ENCODE assay signal across 10 cellular contexts in the genomic region with DNA sequence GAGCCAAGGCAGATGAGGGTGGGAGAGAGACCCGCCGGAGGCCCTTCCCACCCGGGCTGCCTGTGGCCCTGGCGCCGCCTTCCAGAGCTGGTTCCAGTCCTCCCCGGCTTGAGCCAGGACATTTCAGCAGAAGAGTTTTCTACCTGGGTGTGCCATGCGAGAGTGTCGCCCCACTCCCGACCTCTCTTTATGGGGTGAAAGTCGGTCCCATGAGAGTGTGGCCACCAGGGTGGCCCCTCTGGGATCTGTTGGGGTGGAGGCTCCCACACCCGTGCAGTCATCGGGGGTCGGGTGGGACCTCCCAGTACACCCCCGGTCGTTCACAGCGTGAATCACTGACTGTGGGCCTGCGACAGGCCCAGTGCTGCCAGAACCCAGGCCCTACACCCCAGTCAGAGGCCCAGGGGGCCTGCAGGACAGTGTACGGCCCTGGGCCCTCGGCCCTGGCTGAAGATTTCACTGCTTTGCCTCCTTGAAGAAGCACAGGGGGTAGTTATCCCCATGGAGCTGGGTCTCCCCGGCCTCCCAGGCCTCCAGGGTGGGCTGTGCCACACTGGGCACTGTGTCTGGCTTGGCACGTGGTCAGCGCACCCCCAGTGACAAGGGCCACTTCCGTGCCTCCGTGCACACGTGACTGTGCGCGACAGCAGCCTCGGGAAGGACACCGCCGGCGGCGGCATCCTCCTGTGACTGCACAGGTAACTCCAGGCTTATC. TPM values are rescaled to one million over a fixed set of nuclear protein-coding genes. Genes with fewer than 3 reads are reported as not detected.
DNase-seq lines count a peak whose midpoint lies in the region; ATAC-seq, FAIRE-seq and TF ChIP-seq lines count a peak whose summit lies in the region.
"Had no signal": no experiment of that assay in that cellular context is flagged by ENCODE, and none has a peak within 500 bp of the region (broad histone marks: within the 10 kb centered on the region; RNA-seq: fewer than 3 reads in every experiment).

No MANE protein-coding gene starts in this region.

- H3K36me3 Mint-ChIP-seq in activated CD8-positive, alpha-beta memory T cell treated with anti-CD3 and anti-CD28 coated beads, Interleukin-2, amount 10 ng/mL, durations not matched to agents 7 days and 5 days: peaks cover 7% of the 10 kb centered on the region
- peaks cover 62% of the 10 kb centered on the region for H3K36me3 Mint-ChIP-seq in activated naive CD8-positive, alpha-beta T cell treated with anti-CD3 and anti-CD28 coated beads for 36 hours

- no peaks in the 10 kb centered on the region for H3K9me3 Mint-ChIP-seq in activated CD8-positive, alpha-beta memory T cell treated with anti-CD3 and anti-CD28 coated beads, Interleukin-2, amount 10 ng/mL, durations not matched to agents 7 days and 5 days (ENCODE audit: low read depth)
- no peaks in the 10 kb centered on the region for H3K9me3 Mint-ChIP-seq in activated naive CD8-positive, alpha-beta T cell treated with anti-CD3 and anti-CD28 coated beads for 36 hours

- no peaks in the 10 kb centered on the region for H3K27me3 ChIP-seq in lower lobe of right lung (ENCODE audit: low read depth)
- no peaks in the 10 kb centered on the region for H3K27me3 ChIP-seq in thyroid gland

- WGBS in thyroid gland, 2 donors: 87 to 92% methylated on average over 23 to 24 of the region's 32 CpGs

- H3K27ac ChIP-seq in lower lobe of right lung (peak overlapping the region; percentile 49), thyroid gland (peak overlapping the region in 2 of 3 donors; percentile 75 to 84)
- H3K27ac ChIP-seq: A549 had no signal

- CTCF ChIA-PET in activated CD8-positive, alpha-beta memory T cell treated with anti-CD3 and anti-CD28 coated beads, Interleukin-2, amount 10 ng/mL, durations not matched to agents 7 days and 5 days (lab: Charles Lee): interaction anchor here (1.0 kb wide), 1 partner anchor 123 kb away, joined by 3 read pairs; no protein-coding TSS in a partner anchor

- FAIRE-seq in HTR-8/SVneo (lab: Jason Lieb, UNC): no peak
- FAIRE-seq: A549 had no signal

- H3K27ac Mint-ChIP-seq in activated CD8-positive, alpha-beta memory T cell treated with anti-CD3 and anti-CD28 coated beads, Interleukin-2, amount 10 ng/mL, durations not matched to agents 7 days and 5 days: peak overlapping the region; percentile 84
- peak overlapping the region; percentile 97 for H3K27ac Mint-ChIP-seq in activated naive CD8-positive, alpha-beta T cell treated with anti-CD3 and anti-CD28 coated beads for 36 hours

- no peak for ATAC-seq in activated CD8-positive, alpha-beta memory T cell treated with anti-CD3 and anti-CD28 coated beads, Interleukin-2, amount 10 ng/mL, durations not matched to agents 7 days and 5 days
- ATAC-seq in lower lobe of right lung: no peak
- ATAC-seq: A549 had no signal

- no peak for TF ChIP-seq POLR2A in thyroid gland (IDR thresholded peaks at IDR 0.05)

- no peak for TF ChIP-seq CTCF in lower lobe of right lung (IDR thresholded peaks at IDR 0.05)
- no peak for TF ChIP-seq CTCF in thyroid gland (IDR thresholded peaks at IDR 0.05)

- H3K4me1 ChIP-seq in lower lobe of right lung: peaks cover 66% of the 10 kb centered on the region
- peaks cover 20 to 37% of the 10 kb centered on the region in 2 donors for H3K4me1 ChIP-seq in thyroid gland
- H3K4me1 ChIP-seq: A549 had no signal

- H3K9me3 ChIP-seq in lower lobe of right lung: no peaks in the 10 kb centered on the region
- H3K9me3 ChIP-seq in thyroid gland: no peaks in the 10 kb centered on the region
- H3K9me3 ChIP-seq: A549 had no signal

- H3K36me3 ChIP-seq in lower lobe of right lung: no peaks in the 10 kb centered on the region
- no peaks in the 10 kb centered on the region for H3K36me3 ChIP-seq in thyroid gland

- H3K4me1 Mint-ChIP-seq in activated CD8-positive, alpha-beta memory T cell treated with anti-CD3 and anti-CD28 coated beads, Interleukin-2, amount 10 ng/mL, durations not matched to agents 7 days and 5 days: peaks cover 50% of the 10 kb centered on the region
- peaks cover 54% of the 10 kb centered on the region for H3K4me1 Mint-ChIP-seq in activated naive CD8-positive, alpha-beta T cell treated with anti-CD3 and anti-CD28 coated beads for 36 hours

- H3K27me3 Mint-ChIP-seq in activated CD8-positive, alpha-beta memory T cell treated with anti-CD3 and anti-CD28 coated beads, Interleukin-2, amount 10 ng/mL, durations not matched to agents 7 days and 5 days: peaks cover 7% of the 10 kb centered on the region
- H3K27me3 Mint-ChIP-seq in activated naive CD8-positive, alpha-beta T cell treated with anti-CD3 and anti-CD28 coated beads for 36 hours: no peaks in the 10 kb centered on the region

- H3K4me3 Mint-ChIP-seq in activated CD8-positive, alpha-beta memory T cell treated with anti-CD3 and anti-CD28 coated beads, Interleukin-2, amount 10 ng/mL, durations not matched to agents 7 days and 5 days: peak overlapping the region; percentile 74
- peak overlapping the region; percentile 85 for H3K4me3 Mint-ChIP-seq in activated naive CD8-positive, alpha-beta T cell treated with anti-CD3 and anti-CD28 coated beads for 36 hours

- H3K4me3 ChIP-seq in lower lobe of right lung: no peak overlapping the region
- H3K4me3 ChIP-seq in thyroid gland (replicated peaks in 1 of 3): no peak overlapping the region
- H3K4me3 ChIP-seq: A549 had no signal

- intact Hi-C loops in lower lobe of right lung (cut with DNase I): no loop called here
- intact Hi-C loops in thyroid gland (cut with DNase I): no loop called here

- DNase-seq in activated CD8-positive, alpha-beta memory T cell treated with anti-CD3 and anti-CD28 coated beads, Interleukin-2, amount 10 ng/mL, durations not matched to agents 7 days and 5 days: no peak
- DNase-seq in activated CD8-positive, alpha-beta memory T cell treated with anti-CD3 and anti-CD28 coated beads for 24 hours: no peak
- DNase-seq in activated naive CD8-positive, alpha-beta T cell treated with anti-CD3 and anti-CD28 coated beads for 36 hours: no peak
- DNase-seq in lower lobe of right lung: peak; percentile 45
- DNase-seq in thyroid gland: no peak
- DNase-seq in islet precursor cell: no peak
- no peak for DNase-seq in HTR-8/SVneo (ENCODE audit: insufficient read length, low spot score)
- DNase-seq in RKO (ENCODE audit: low spot score): no peak
- DNase-seq: substantia nigra had no signal

RNA-seq across cellular contexts. Expression of a gene that starts 5.9 kb away (rescaled TPM):
- total RNA-seq in activated CD8-positive, alpha-beta memory T cell treated with anti-CD3 and anti-CD28 coated beads, Interleukin-2, amount 10 ng/mL, durations not matched to agents 7 days and 5 days: 10 to 100 TPM; 25.7 to 27.8 TPM
- 10 to 100 TPM; 94.2 to 98.5 TPM for total RNA-seq in activated naive CD8-positive, alpha-beta T cell treated with anti-CD3 and anti-CD28 coated beads for 36 hours
- 21.4 TPM for total RNA-seq in lower lobe of right lung
- total RNA-seq in thyroid gland: 10 to 100 TPM; 10.1 to 15.0 (median 12.7) TPM
